ENCODE assay signal across 8 cellular contexts in genomic region chr9:503881-504852, GRCh38. TPM values are rescaled to one million over a fixed set of nuclear protein-coding genes. Genes with fewer than 3 reads are reported as not detected.
DNase-seq lines count a peak whose midpoint lies in the region; ATAC-seq, FAIRE-seq and TF ChIP-seq lines count a peak whose summit lies in the region.

KANK1 (plus strand) TSS chr9:504695.

- no peaks in the 10 kb centered on the region for H3K9me3 Mint-ChIP-seq in activated naive CD8-positive, alpha-beta T cell treated with anti-CD3 and anti-CD28 coated beads, Interleukin-2, amount 10 ng/mL, durations not matched to agents 7 days and 5 days

- peak in 1 of 2 donors; percentile 79 for TF ChIP-seq POLR2A in thyroid gland (IDR thresholded peaks at IDR 0.05)

- H3K4me3 ChIP-seq in DOHH2 (ENCODE audit: low read length) (peak within 1 kb of the TSS; percentile 83), pancreas (peak within 1 kb of the TSS; percentile 66 to 77 (median 72)), thyroid gland (replicated peaks in 1 of 3) (peak within 1 kb of the TSS; percentile 51 to 74 (median 62))
- peak within 1 kb of the TSS; percentile 43 for H3K4me3 ChIP-seq in Jurkat, Clone E6-1 (ENCODE audit: low read length)

- H3K27ac Mint-ChIP-seq in activated naive CD8-positive, alpha-beta T cell treated with anti-CD3 and anti-CD28 coated beads, Interleukin-2, amount 10 ng/mL, durations not matched to agents 7 days and 5 days, result peak within 1 kb of the TSS; percentile 72

- H4K20me1 ChIP-seq in DOHH2 (ENCODE audit: control insufficient read depth, insufficient read depth, low read depth, low read length), result peaks cover 5% of the 10 kb centered on the region; the same call in 1 of the 2 replicates

- H3K4me1 ChIP-seq in DOHH2 (ENCODE audit: control insufficient read depth, low read length) (peaks cover 61% of the 10 kb centered on the region), pancreas (peaks cover 6 to 7% (median 7%) of the 10 kb centered on the region in 3 donors), thyroid gland (peaks cover 23% of the 10 kb centered on the region in 2 donors)

- H3K27me3 Mint-ChIP-seq in activated naive CD8-positive, alpha-beta T cell treated with anti-CD3 and anti-CD28 coated beads, Interleukin-2, amount 10 ng/mL, durations not matched to agents 7 days and 5 days, result peaks cover 36% of the 10 kb centered on the region

- intact Hi-C loops in Right ventricle myocardium inferior (cut with DNase I) (loop anchor here (1.0 to 5.0 kb wide), 5 partner anchors 34 to 108 kb away; no protein-coding TSS in a partner anchor), pancreas (cut with DNase I) (no loop called here), thyroid gland (cut with DNase I) (no loop called here)

- H3K27me3 ChIP-seq in DOHH2 (ENCODE audit: control insufficient read depth, low read length), result no peaks in the 10 kb centered on the region
- no peaks in the 10 kb centered on the region for H3K27me3 ChIP-seq in pancreas
- no peaks in the 10 kb centered on the region for H3K27me3 ChIP-seq in thyroid gland

- TF ChIP-seq CTCF in DOHH2 (IDR thresholded peaks at IDR 0.05; ENCODE audit: low read depth, low read length, poor library complexity, severe bottlenecking) (peak; percentile 65), pancreas (IDR thresholded peaks at IDR 0.05) (no peak), thyroid gland (IDR thresholded peaks at IDR 0.05) (peak in 3 of 6 experiments; percentile 27 to 40 (median 38))

- H3K36me3 Mint-ChIP-seq in activated naive CD8-positive, alpha-beta T cell treated with anti-CD3 and anti-CD28 coated beads, Interleukin-2, amount 10 ng/mL, durations not matched to agents 7 days and 5 days, result no peaks in the 10 kb centered on the region

- POLR2A ChIA-PET in activated naive CD8-positive, alpha-beta T cell treated with anti-CD3 and anti-CD28 coated beads, Interleukin-2, amount 10 ng/mL, durations not matched to agents 7 days and 5 days (lab: Charles Lee), result interaction anchor here (0.5 to 1.2 kb wide), 4 partner anchors 13 to 187 kb away, joined by 3 read pairs; no protein-coding TSS in a partner anchor

- peak; percentile 78 for ATAC-seq in GM21619 (IDR thresholded peaks at IDR 0.05; ENCODE audit: unreplicated experiment)
- ATAC-seq in activated naive CD8-positive, alpha-beta T cell treated with anti-CD3 and anti-CD28 coated beads, Interleukin-2, amount 10 ng/mL, durations not matched to agents 7 days and 5 days (ENCODE audit: low read depth), result peak; percentile 85
- ATAC-seq in Right ventricle myocardium inferior, result peak; percentile 85
- peak; percentile 87 to 94 (median 92) for ATAC-seq in pancreas

- H3K79me2 ChIP-seq in DOHH2 (ENCODE audit: control insufficient read depth, low read length), result peaks cover 62% of the 10 kb centered on the region

- H3K27ac ChIP-seq in DOHH2 (ENCODE audit: low read depth, low read length) (peak within 1 kb of the TSS; percentile 91), pancreas (peak within 1 kb of the TSS; percentile 45 to 79 (median 69)), thyroid gland (peak within 1 kb of the TSS; percentile 38 to 93 (median 87))

- H3F3A ChIP-seq in DOHH2 (ENCODE audit: control insufficient read depth, insufficient read depth), result peaks cover 10% of the 10 kb centered on the region

- H3K36me3 ChIP-seq in DOHH2 (ENCODE audit: control insufficient read depth, low read length) (peaks cover 27% of the 10 kb centered on the region), pancreas (no peaks in the 10 kb centered on the region), thyroid gland (no peaks in the 10 kb centered on the region)

- no peaks in the 10 kb centered on the region for H3K9me2 ChIP-seq in DOHH2 (replicated peaks; ENCODE audit: control insufficient read depth, low read length)

- H3K9me3 ChIP-seq in DOHH2 (ENCODE audit: control insufficient read depth, insufficient read depth, low read length), result no peaks in the 10 kb centered on the region
- no peaks in the 10 kb centered on the region for H3K9me3 ChIP-seq in pancreas
- H3K9me3 ChIP-seq in thyroid gland, result no peaks in the 10 kb centered on the region

- FAIRE-seq in pancreas (lab: Jason Lieb, UNC), result no peak

- WGBS in pancreas, 2 donors, result 2% methylated on average over 40 to 119 of the region's 119 CpGs
- WGBS in thyroid gland, 2 donors, result 3 to 7% methylated on average over 10 to 18 of the region's 119 CpGs

- H3K4me2 ChIP-seq in DOHH2 (ENCODE audit: low read length), result peak within 1 kb of the TSS; percentile 88

- peaks cover 6% of the 10 kb centered on the region for H3K4me1 Mint-ChIP-seq in activated naive CD8-positive, alpha-beta T cell treated with anti-CD3 and anti-CD28 coated beads, Interleukin-2, amount 10 ng/mL, durations not matched to agents 7 days and 5 days

- H3K4me3 Mint-ChIP-seq in activated naive CD8-positive, alpha-beta T cell treated with anti-CD3 and anti-CD28 coated beads, Interleukin-2, amount 10 ng/mL, durations not matched to agents 7 days and 5 days, result peak within 1 kb of the TSS; percentile 84

- DNase-seq in Jurkat, Clone E6-1 (ENCODE audit: low read depth, low spot score), result peak; percentile 52
- DNase-seq in SKM-1 treated with dmso at 0.1 percent for 144 hours (lab: John Stamatoyannopoulos, UW; ENCODE audit: unreplicated experiment), result peak; percentile 78
- peak; percentile 86 for DNase-seq in activated naive CD8-positive, alpha-beta T cell treated with anti-CD3 and anti-CD28 coated beads, Interleukin-2, amount 10 ng/mL, durations not matched to agents 7 days and 5 days
- peak; percentile 89 for DNase-seq in Right ventricle myocardium inferior (ENCODE audit: missing footprints)
- peak; percentile 80 to 92 (median 90) for DNase-seq in pancreas
- DNase-seq in thyroid gland, result peak; percentile 85 to 86

RNA-seq across cellular contexts. Expression of gene KANK1, which starts in this region (rescaled TPM):
- 5.6 TPM for polyA plus RNA-seq in Jurkat, Clone E6-1 (2012; ENCODE audit: insufficient read depth, insufficient read length)
- total RNA-seq in activated naive CD8-positive, alpha-beta T cell treated with anti-CD3 and anti-CD28 coated beads, Interleukin-2, amount 10 ng/mL, durations not matched to agents 7 days and 5 days, result 1 to 10 TPM; 4.1 to 4.3 TPM
- total RNA-seq in Right ventricle myocardium inferior (153 TPM), pancreas (10 to 100 TPM; 19.2 to 28.2 (median 23.6) TPM), thyroid gland (100 to 1,000 TPM in 1 of 4 donors, 10 to 100 TPM in 3; 83.0 to 102 (median 86.3) TPM)
- 10 to 100 TPM; 22.1 to 23.6 TPM for polyA plus RNA-seq in pancreas

Comparison
In these comparisons a context has a peak if more than half of its experiments do, and no peak if none do; other contexts are left out.
1. Peak in every context shown above with its lines: DNase-seq, ATAC-seq, H3K4me3 ChIP-seq and H3K27ac ChIP-seq.